Comparison of ENCODE assay signal across 18 cellular contexts in the genomic region with DNA sequence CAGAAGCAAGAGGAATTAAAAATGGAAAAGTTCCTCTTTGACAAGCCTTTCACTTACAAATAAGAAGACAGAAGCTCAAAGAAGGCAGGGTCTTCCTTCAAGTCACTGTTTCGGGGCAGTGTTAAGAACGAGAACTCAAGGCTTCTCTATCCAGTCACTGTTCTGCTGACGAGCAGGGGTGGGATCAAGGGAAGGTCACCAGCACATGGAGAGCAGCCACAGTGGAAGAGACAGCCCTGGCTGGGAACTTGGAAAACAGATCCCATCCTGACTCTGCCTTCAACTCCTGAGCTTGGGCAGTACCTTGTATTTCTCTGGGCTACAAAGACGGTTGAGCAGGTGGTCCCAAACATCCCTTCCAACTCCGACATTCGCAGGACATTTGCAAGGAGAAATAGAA.
A peak's percentile ranks its signal among the peaks of the same experiment; 100 is the strongest.
DNase-seq lines count a peak whose midpoint lies in the region; ATAC-seq and TF ChIP-seq lines count a peak whose summit lies in the region.
"Had no signal": no experiment of that assay in that cellular context is flagged by ENCODE, and none has a peak within 500 bp of the region (broad histone marks: within the 10 kb centered on the region; RNA-seq: fewer than 3 reads in every experiment).

No MANE protein-coding gene starts in this region.

- H3K4me1 Mint-ChIP-seq in GM23338 = peaks cover 4% of the 10 kb centered on the region; the same call in 1 of the 3 replicates
- peaks cover 8 to 13% of the 10 kb centered on the region in 2 donors for H3K4me1 Mint-ChIP-seq in effector memory CD8-positive, alpha-beta T cell (ENCODE audit: low read depth in 2 of 2)

- no peak for TF ChIP-seq POLR2A in testis (IDR thresholded peaks at IDR 0.05)

- H3K4me2 ChIP-seq in GM23338 = no peak overlapping the region
- H3K4me2 ChIP-seq: A549 had no signal

- H4K20me1 ChIP-seq in GM23338 (replicated peaks; ENCODE audit: insufficient read depth) = no peaks in the 10 kb centered on the region

- H2AFZ ChIP-seq in GM23338 = peak overlapping the region; percentile 81; the same call in 1 of the 2 replicates

- H3K9me3 ChIP-seq in left ventricle myocardium inferior (replicated peaks) (no peaks in the 10 kb centered on the region), testis (no peaks in the 10 kb centered on the region)
- H3K9me3 ChIP-seq: A549, Caco-2 had no signal

- H3K4me3 ChIP-seq in GM23338 = no peak overlapping the region
- no peak overlapping the region for H3K4me3 ChIP-seq in left ventricle myocardium inferior
- H3K4me3 ChIP-seq in testis = no peak overlapping the region
- H3K4me3 ChIP-seq: A549 had no signal

- intact Hi-C loops in Right ventricle myocardium inferior (cut with DNase I) (loop anchor here (10.0 kb wide), 1 partner anchor 452 kb away; no protein-coding TSS in a partner anchor), cardiac septum (cut with DNase I) (no loop called here), left ventricle myocardium inferior (cut with micrococcal nuclease) (no loop called here), testis (cut with DNase I; ENCODE audit: low total_unique reads) (no loop called here)

- H3K27ac ChIP-seq in GM23338 (ENCODE audit: low read depth) (no peak overlapping the region), left ventricle myocardium inferior (replicated peaks) (peak overlapping the region; percentile 23), testis (peak overlapping the region in 1 of 2 donors; percentile 42)
- H3K27ac ChIP-seq: 22Rv1, A549, C4-2B had no signal

- H3K27ac Mint-ChIP-seq in GM23338 = peak overlapping the region; percentile 10; the same call in 1 of the 2 replicates
- H3K27ac Mint-ChIP-seq in effector memory CD8-positive, alpha-beta T cell = no peak overlapping the region
- H3K27ac Mint-ChIP-seq: CD4-positive, alpha-beta T cell; HFFc6 had no signal

- no peaks in the 10 kb centered on the region for H3K9me2 ChIP-seq in GM23338 (ENCODE audit: insufficient read depth)

- H3F3A ChIP-seq in GM23338 (replicated peaks; ENCODE audit: low read depth) = no peaks in the 10 kb centered on the region

- H3K27me3 Mint-ChIP-seq in GM23338 (ENCODE audit: insufficient read depth, low read depth, poor library complexity) = peaks cover 6% of the 10 kb centered on the region
- no peaks in the 10 kb centered on the region for H3K27me3 Mint-ChIP-seq in effector memory CD8-positive, alpha-beta T cell
- H3K27me3 Mint-ChIP-seq: CD4-positive, alpha-beta T cell had no signal

- H3K27me3 ChIP-seq in GM23338 (ENCODE audit: insufficient read depth) (no peaks in the 10 kb centered on the region), left ventricle myocardium inferior (ENCODE audit: low read depth) (no peaks in the 10 kb centered on the region), testis (no peaks in the 10 kb centered on the region)

- no peaks in the 10 kb centered on the region for H3K79me2 ChIP-seq in GM23338 (replicated peaks; ENCODE audit: insufficient read depth)

- H3K4me3 Mint-ChIP-seq in GM23338 = no peak overlapping the region
- no peak overlapping the region for H3K4me3 Mint-ChIP-seq in effector memory CD8-positive, alpha-beta T cell
- H3K4me3 Mint-ChIP-seq: CD4-positive, alpha-beta T cell; HFFc6 had no signal

- H3K4me1 ChIP-seq in GM23338 (ENCODE audit: insufficient read depth) (no peaks in the 10 kb centered on the region), left ventricle myocardium inferior (peaks cover 7% of the 10 kb centered on the region), testis (no peaks in the 10 kb centered on the region)

- ATAC-seq in Right ventricle myocardium inferior = peak; percentile 65
- ATAC-seq in GM23338 = no peak
- ATAC-seq in effector memory CD8-positive, alpha-beta T cell (replicated peaks) = no peak
- ATAC-seq: A549, HCT116 had no signal

- H3K36me3 ChIP-seq in GM23338 (ENCODE audit: insufficient read depth) (no peaks in the 10 kb centered on the region), left ventricle myocardium inferior (no peaks in the 10 kb centered on the region), testis (ENCODE audit: low read depth, missing control alignments) (no peaks in the 10 kb centered on the region)

- DNase-seq in Right ventricle myocardium inferior (ENCODE audit: missing footprints) (no peak), cardiac septum (ENCODE audit: low spot score) (no peak), GM23338 (ENCODE audit: low spot score) (no peak), left ventricle myocardium inferior (no peak), testis (peak; percentile 54), cerebellar cortex (ENCODE audit: low spot score) (no peak)
- DNase-seq in effector memory CD8-positive, alpha-beta T cell = no peak
- DNase-seq: AML-193; Caco-2; CD4-positive, alpha-beta T cell; GDM1; GOT3; H7; HFFc6 had no signal

- WGBS in testis, 2 donors = 56 to 57% methylated on average over 6 of the region's 6 CpGs

- H3K36me3 Mint-ChIP-seq in GM23338 (ENCODE audit: low read depth) = no peaks in the 10 kb centered on the region
- no peaks in the 10 kb centered on the region for H3K36me3 Mint-ChIP-seq in effector memory CD8-positive, alpha-beta T cell (ENCODE audit: insufficient read depth)

- H3K9me3 Mint-ChIP-seq in GM23338 = no peaks in the 10 kb centered on the region; the same call in 2 of the 3 replicates
- no peaks in the 10 kb centered on the region for H3K9me3 Mint-ChIP-seq in effector memory CD8-positive, alpha-beta T cell
- H3K9me3 Mint-ChIP-seq: CD4-positive, alpha-beta T cell; HFFc6 had no signal

- TF ChIP-seq CTCF in GM23338 (conservative IDR thresholded peaks at IDR 0.05; ENCODE audit: low read depth in 2 of 2) (no peak), left ventricle myocardium inferior (IDR thresholded peaks at IDR 0.05; ENCODE audit: borderline replicate concordance) (no peak), testis (IDR thresholded peaks at IDR 0.05) (no peak)

TF ChIP-seq in GM23338, 12 proteins besides CTCF, POLR2A, EP300 and RAD21 (continues in another document):
- TF ChIP-seq EZH2 (IDR thresholded peaks at IDR 0.05; ENCODE audit: low read depth, unreplicated experiment) (no peak), JUNB (IDR thresholded peaks at IDR 0.05; ENCODE audit: unreplicated experiment) (no peak), ZNF114 (CRISPR knock-in tag; IDR thresholded peaks at IDR 0.05) (no peak), STAT1 (IDR thresholded peaks at IDR 0.05; ENCODE audit: unreplicated experiment) (no peak), POLR2AphosphoS5 (IDR thresholded peaks at IDR 0.05; ENCODE audit: low read depth) (no peak)
- TF ChIP-seq, protein P1, sequence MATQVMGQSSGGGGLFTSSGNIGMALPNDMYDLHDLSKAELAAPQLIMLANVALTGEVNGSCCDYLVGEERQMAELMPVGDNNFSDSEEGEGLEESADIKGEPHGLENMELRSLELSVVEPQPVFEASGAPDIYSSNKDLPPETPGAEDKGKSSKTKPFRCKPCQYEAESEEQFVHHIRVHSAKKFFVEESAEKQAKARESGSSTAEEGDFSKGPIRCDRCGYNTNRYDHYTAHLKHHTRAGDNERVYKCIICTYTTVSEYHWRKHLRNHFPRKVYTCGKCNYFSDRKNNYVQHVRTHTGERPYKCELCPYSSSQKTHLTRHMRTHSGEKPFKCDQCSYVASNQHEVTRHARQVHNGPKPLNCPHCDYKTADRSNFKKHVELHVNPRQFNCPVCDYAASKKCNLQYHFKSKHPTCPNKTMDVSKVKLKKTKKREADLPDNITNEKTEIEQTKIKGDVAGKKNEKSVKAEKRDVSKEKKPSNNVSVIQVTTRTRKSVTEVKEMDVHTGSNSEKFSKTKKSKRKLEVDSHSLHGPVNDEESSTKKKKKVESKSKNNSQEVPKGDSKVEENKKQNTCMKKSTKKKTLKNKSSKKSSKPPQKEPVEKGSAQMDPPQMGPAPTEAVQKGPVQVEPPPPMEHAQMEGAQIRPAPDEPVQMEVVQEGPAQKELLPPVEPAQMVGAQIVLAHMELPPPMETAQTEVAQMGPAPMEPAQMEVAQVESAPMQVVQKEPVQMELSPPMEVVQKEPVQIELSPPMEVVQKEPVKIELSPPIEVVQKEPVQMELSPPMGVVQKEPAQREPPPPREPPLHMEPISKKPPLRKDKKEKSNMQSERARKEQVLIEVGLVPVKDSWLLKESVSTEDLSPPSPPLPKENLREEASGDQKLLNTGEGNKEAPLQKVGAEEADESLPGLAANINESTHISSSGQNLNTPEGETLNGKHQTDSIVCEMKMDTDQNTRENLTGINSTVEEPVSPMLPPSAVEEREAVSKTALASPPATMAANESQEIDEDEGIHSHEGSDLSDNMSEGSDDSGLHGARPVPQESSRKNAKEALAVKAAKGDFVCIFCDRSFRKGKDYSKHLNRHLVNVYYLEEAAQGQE (IDR thresholded peaks at IDR 0.05; ENCODE audit: unreplicated experiment) = no peak
